Comparison of ENCODE assay signal across 1 cellular context in genomic region chr20:60262967-60263603, GRCh38.
TF ChIP-seq lines count a peak whose summit lies in the region.

No MANE protein-coding gene starts in this region.

TF ChIP-seq in GM23338, 12 proteins besides CTCF, POLR2A, EP300 and RAD21 (continued from another document):
- TF ChIP-seq ZNF462 (CRISPR knock-in tag; IDR thresholded peaks at IDR 0.05) = no peak
- TF ChIP-seq EZH2 (IDR thresholded peaks at IDR 0.05; ENCODE audit: low read depth, unreplicated experiment) = no peak
